ENCODE assay signal across 18 cellular contexts in genomic region chr20:32570401-32571190, GRCh38. TPM values are rescaled to one million over a fixed set of nuclear protein-coding genes. Genes with fewer than 3 reads are reported as not detected.
A peak's percentile ranks its signal among the peaks of the same experiment; 100 is the strongest.
DNase-seq lines count a peak whose midpoint lies in the region; ATAC-seq, FAIRE-seq and TF ChIP-seq lines count a peak whose summit lies in the region.
"Had no signal": no experiment of that assay in that cellular context is flagged by ENCODE, and none has a peak within 500 bp of the region (broad histone marks: within the 10 kb centered on the region; RNA-seq: fewer than 3 reads in every experiment).

No MANE protein-coding gene starts in this region.

- H3K4me3 Mint-ChIP-seq in natural killer cell = peak overlapping the region; percentile 18
- H3K4me3 Mint-ChIP-seq in natural killer cell treated with Interleukin-12 subunit alpha and Interleukin-12 subunit beta and Interleukin-15 and Interleukin-18, amount 100 ng/mL, for 72 hours = no peak overlapping the region
- H3K4me3 Mint-ChIP-seq in immature natural killer cell = peak overlapping the region in 4 of 5 donors; percentile 19 to 69 (median 52)
- H3K4me3 Mint-ChIP-seq: activated CD4-positive, alpha-beta T cell treated with anti-CD3 and anti-CD28 coated beads for 36 hours; stimulated activated effector memory CD8-positive, alpha-beta T cell treated with anti-CD3 and anti-CD28 coated beads, Interleukin-12 subunit alpha, Interleukin-12 subunit beta, amount 100 ng/mL, for 72 hours had no signal

- ATAC-seq in natural killer cell = no peak
- no peak for ATAC-seq in natural killer cell treated with Interleukin-12 subunit alpha and Interleukin-12 subunit beta and Interleukin-15 and Interleukin-18, amount 100 ng/mL, for 72 hours
- ATAC-seq in upper lobe of right lung = peak; percentile 49
- ATAC-seq: activated CD4-positive, alpha-beta T cell treated with anti-CD3 and anti-CD28 coated beads for 36 hours; stimulated activated effector memory CD8-positive, alpha-beta T cell treated with anti-CD3 and anti-CD28 coated beads, Interleukin-12 subunit alpha, Interleukin-12 subunit beta, amount 100 ng/mL, for 72 hours had no signal

- no peak for FAIRE-seq in RCC 7860 (lab: Jason Lieb, UNC)
- FAIRE-seq: endothelial cell of umbilical vein had no signal

- no peaks in the 10 kb centered on the region for H3K4me1 ChIP-seq in upper lobe of right lung
- H3K4me1 ChIP-seq: breast epithelium, HAP-1, prostate gland had no signal

- no peaks in the 10 kb centered on the region for H3K27me3 Mint-ChIP-seq in natural killer cell (ENCODE audit: low read depth in 2 of 2)
- H3K27me3 Mint-ChIP-seq in natural killer cell treated with Interleukin-12 subunit alpha and Interleukin-12 subunit beta and Interleukin-15 and Interleukin-18, amount 100 ng/mL, for 72 hours = no peaks in the 10 kb centered on the region
- peaks cover 3 to 16% (median 3%) of the 10 kb centered on the region in 3 donors for H3K27me3 Mint-ChIP-seq in immature natural killer cell (ENCODE audit: low read depth in 3 of 3)
- H3K27me3 Mint-ChIP-seq: activated CD4-positive, alpha-beta T cell treated with anti-CD3 and anti-CD28 coated beads for 36 hours had no signal

- DNase-seq in natural killer cell = no peak
- no peak for DNase-seq in natural killer cell treated with Interleukin-12 subunit alpha and Interleukin-12 subunit beta and Interleukin-15 and Interleukin-18, amount 100 ng/mL, for 72 hours (ENCODE audit: low spot score)
- peak; percentile 10 for DNase-seq in RCC 7860 (ENCODE audit: low spot score)
- DNase-seq in immature natural killer cell = no peak
- DNase-seq in upper lobe of right lung = no peak
- DNase-seq in activated CD4-positive, alpha-beta T cell treated with anti-CD3 and anti-CD28 coated beads, Interleukin-2, amount 50 U/mL, for 4 hours = no peak
- no peak for DNase-seq in NCI-H748 treated with DMSO at 0.1 percent for 48 hours (lab: John Stamatoyannopoulos, UW)
- DNase-seq in stimulated activated CD8-positive, alpha-beta memory T cell treated with anti-CD3 and anti-CD28 coated beads, Interleukin-4, amount 100 ng/mL, for 48 hours = no peak
- DNase-seq: activated CD4-positive, alpha-beta T cell treated with anti-CD3 and anti-CD28 coated beads for 36 hours; GDM1; NCI-H2029 treated with DMSO at 0.1 percent for 48 hours; NK-92 treated with Interleukin-12 subunit alpha and Interleukin-12 subunit beta, amount 100 ng/mL, for 24 hours had no signal

- no peaks in the 10 kb centered on the region for H3K36me3 ChIP-seq in upper lobe of right lung
- H3K36me3 ChIP-seq: breast epithelium, HAP-1, prostate gland had no signal

- no peaks in the 10 kb centered on the region for H3K9me3 Mint-ChIP-seq in natural killer cell
- H3K9me3 Mint-ChIP-seq in natural killer cell treated with Interleukin-12 subunit alpha and Interleukin-12 subunit beta and Interleukin-15 and Interleukin-18, amount 100 ng/mL, for 72 hours = no peaks in the 10 kb centered on the region
- no peaks in the 10 kb centered on the region for H3K9me3 Mint-ChIP-seq in immature natural killer cell
- H3K9me3 Mint-ChIP-seq: stimulated activated effector memory CD8-positive, alpha-beta T cell treated with anti-CD3 and anti-CD28 coated beads, Interleukin-12 subunit alpha, Interleukin-12 subunit beta, amount 100 ng/mL, for 72 hours had no signal

- intact Hi-C loops in natural killer cell (cut with micrococcal nuclease) = no loop called here
- intact Hi-C loops in upper lobe of right lung (cut with DNase I) = no loop called here

- no peaks in the 10 kb centered on the region for H3K9me3 ChIP-seq in upper lobe of right lung
- H3K9me3 ChIP-seq: breast epithelium, HAP-1, prostate gland had no signal

- H3K27ac Mint-ChIP-seq in natural killer cell = peak overlapping the region in 1 of 2 donors; percentile 83
- H3K27ac Mint-ChIP-seq in natural killer cell treated with Interleukin-12 subunit alpha and Interleukin-12 subunit beta and Interleukin-15 and Interleukin-18, amount 100 ng/mL, for 72 hours = no peak overlapping the region
- H3K27ac Mint-ChIP-seq in immature natural killer cell = peak overlapping the region in 1 of 6 donors; percentile 84

- H3K36me3 Mint-ChIP-seq in natural killer cell (no peaks in the 10 kb centered on the region), immature natural killer cell (peaks cover 0 to 1% (median 0%) of the 10 kb centered on the region in 3 donors)
- H3K36me3 Mint-ChIP-seq in natural killer cell treated with Interleukin-12 subunit alpha and Interleukin-12 subunit beta and Interleukin-15 and Interleukin-18, amount 100 ng/mL, for 72 hours = no peaks in the 10 kb centered on the region
- H3K36me3 Mint-ChIP-seq: stimulated activated effector memory CD8-positive, alpha-beta T cell treated with anti-CD3 and anti-CD28 coated beads, Interleukin-12 subunit alpha, Interleukin-12 subunit beta, amount 100 ng/mL, for 72 hours had no signal

- TF ChIP-seq CTCF in natural killer cell (IDR thresholded peaks at IDR 0.05) (no peak), upper lobe of right lung (IDR thresholded peaks at IDR 0.05) (no peak)

- no peaks in the 10 kb centered on the region for H3K27me3 ChIP-seq in upper lobe of right lung
- H3K27me3 ChIP-seq: breast epithelium had no signal

- H3K4me1 Mint-ChIP-seq in natural killer cell = peaks cover 3 to 58% of the 10 kb centered on the region in 2 donors
- H3K4me1 Mint-ChIP-seq in natural killer cell treated with Interleukin-12 subunit alpha and Interleukin-12 subunit beta and Interleukin-15 and Interleukin-18, amount 100 ng/mL, for 72 hours (ENCODE audit: low read depth in 2 of 2) = peaks cover 42 to 51% of the 10 kb centered on the region in 2 donors
- no peaks in the 10 kb centered on the region for H3K4me1 Mint-ChIP-seq in immature natural killer cell

- no peak overlapping the region for H3K4me3 ChIP-seq in upper lobe of right lung
- H3K4me3 ChIP-seq: breast epithelium, HAP-1, lung, prostate gland had no signal

- H3K27ac ChIP-seq in upper lobe of right lung = no peak overlapping the region
- H3K27ac ChIP-seq: breast epithelium, prostate gland had no signal

RNA-seq across cellular contexts. Expression of gene NOL4L, which starts 14.5 kb away (rescaled TPM):
- total RNA-seq in natural killer cell (100 to 1,000 TPM; 101 to 136 (median 114) TPM), upper lobe of right lung (19.7 TPM)
- 10 to 100 TPM; 20.0 to 20.1 TPM for total RNA-seq in natural killer cell treated with Interleukin-12 subunit alpha and Interleukin-12 subunit beta and Interleukin-15 and Interleukin-18, amount 100 ng/mL, for 72 hours
- 10 to 100 TPM in 1 of 3 donors, 1 to 10 TPM in 2; 4.1 to 17.2 (median 9.6) TPM for polyA plus RNA-seq in immature natural killer cell
